ENCODE assay signal across 11 cellular contexts in genomic region chr3:106208979-106209378, GRCh38.
DNase-seq lines count a peak whose midpoint lies in the region; ATAC-seq and TF ChIP-seq lines count a peak whose summit lies in the region.
"Had no signal": no experiment of that assay in that cellular context is flagged by ENCODE, and none has a peak within 500 bp of the region (broad histone marks: within the 10 kb centered on the region; RNA-seq: fewer than 3 reads in every experiment).

No MANE protein-coding gene starts in this region.

- no peak overlapping the region for H4K5ac ChIP-seq in mesendoderm (ENCODE audit: low read length)

- H3K4ac ChIP-seq in mesendoderm (ENCODE audit: low read depth, low read length), result no peak overlapping the region

- no peak overlapping the region for H2AK5ac ChIP-seq in mesendoderm (ENCODE audit: low read length)

- H4K8ac ChIP-seq in mesendoderm (ENCODE audit: low read depth, low read length), result no peak overlapping the region

- no peaks in the 10 kb centered on the region for H3K79me1 ChIP-seq in mesendoderm (ENCODE audit: low read length)

- no CpG with 5 or more reads among the region's 2 CpGs for WGBS in mesendoderm (ENCODE audit: extremely low coverage, insufficient coverage, low lambda C conversion rate)

- no peak overlapping the region for H3K23ac ChIP-seq in mesendoderm (ENCODE audit: low read length)

- H3K9me3 ChIP-seq in adipocyte (ENCODE audit: control insufficient read depth, low read length), result peaks cover 4% of the 10 kb centered on the region
- H3K9me3 ChIP-seq: ovary had no signal

- ATAC-seq in left ventricle myocardium superior, result peak; percentile 31
- no peak for ATAC-seq in GM21576 (IDR thresholded peaks at IDR 0.05; ENCODE audit: unreplicated experiment)

- H2BK120ac ChIP-seq in mesendoderm (ENCODE audit: low read depth, low read length), result no peak overlapping the region

- TF ChIP-seq CTCF in AG10803 (conservative IDR thresholded peaks at IDR 0.05; ENCODE audit: low read length), result peak; percentile 39; the same call in 1 of the 2 replicates

- no peak overlapping the region for H3K9ac ChIP-seq in adipocyte (ENCODE audit: low read length)
- H3K9ac ChIP-seq in mesendoderm (ENCODE audit: low read length), result no peak overlapping the region

- H3K4me1 ChIP-seq in adipocyte (ENCODE audit: control insufficient read depth, insufficient read depth, low read length) (peaks cover 20% of the 10 kb centered on the region), mesendoderm (ENCODE audit: control insufficient read depth, low read depth, low read length) (no peaks in the 10 kb centered on the region)

- no peaks in the 10 kb centered on the region for H3K36me3 ChIP-seq in adipocyte (ENCODE audit: control insufficient read depth, insufficient read depth, low read length, severe bottlenecking)
- no peaks in the 10 kb centered on the region for H3K36me3 ChIP-seq in mesendoderm (ENCODE audit: control insufficient read depth, insufficient read depth, low read length)
- H3K36me3 ChIP-seq: ovary had no signal

- no peak overlapping the region for H2BK15ac ChIP-seq in mesendoderm (replicated peaks; ENCODE audit: low read depth)

- H3K27me3 ChIP-seq in adipocyte (replicated peaks; ENCODE audit: control insufficient read depth, insufficient read depth, low read length), result no peaks in the 10 kb centered on the region
- H3K27me3 ChIP-seq in mesendoderm (ENCODE audit: insufficient read depth, low read length, poor library complexity), result no peaks in the 10 kb centered on the region
- H3K27me3 ChIP-seq: ovary had no signal

- H3K4me3 ChIP-seq in AG10803 (ENCODE audit: low read length) (no peak overlapping the region), adipocyte (ENCODE audit: low read length) (no peak overlapping the region), mesendoderm (ENCODE audit: low read length) (no peak overlapping the region)
- H3K4me3 ChIP-seq: ovary had no signal

- H3K79me2 ChIP-seq in mesendoderm (ENCODE audit: control insufficient read depth, insufficient read depth, low read length), result no peaks in the 10 kb centered on the region

- no peak overlapping the region for H2BK5ac ChIP-seq in mesendoderm (ENCODE audit: low read length)

- intact Hi-C loops in left ventricle myocardium superior (cut with micrococcal nuclease) (loop anchor here (10.0 kb wide), 1 partner anchor 524 kb away; no protein-coding TSS in a partner anchor), head of caudate nucleus (cut with DNase I) (no loop called here)

- H3K18ac ChIP-seq in mesendoderm (ENCODE audit: low read length), result no peak overlapping the region

- DNase-seq in AG10803 (ENCODE audit: low read depth) (peak; percentile 33), H4 (ENCODE audit: low spot score) (peak; percentile 11), adipocyte (ENCODE audit: low read depth) (peak; percentile 49), left ventricle myocardium superior (no peak), mesendoderm (no peak), head of caudate nucleus (no peak), NCI-H1048 (lab: John Stamatoyannopoulos, UW) (no peak)
- DNase-seq: activated CD4-positive, alpha-beta T cell treated with anti-CD3 and anti-CD28 coated beads, Interleukin-2, amount 50 U/mL, for 4 hours; central memory CD4-positive, alpha-beta T cell; ovary had no signal

- H3K56ac ChIP-seq in mesendoderm (ENCODE audit: low read length), result no peak overlapping the region

- H3K4me2 ChIP-seq in mesendoderm (ENCODE audit: low read length), result no peak overlapping the region

- no peak overlapping the region for H3K27ac ChIP-seq in mesendoderm (ENCODE audit: low read depth, low read length)
- H3K27ac ChIP-seq: ovary had no signal

Comparison
In these comparisons a context has a peak if more than half of its experiments do, and no peak if none do; other contexts are left out.
1. DNase-seq: peak in AG10803 (single experiment), H4 (single experiment) and adipocyte (single experiment); none in left ventricle myocardium superior (single experiment), mesendoderm (single experiment), head of caudate nucleus (0 of 42) and NCI-H1048 (single experiment).